ENCODE assay signal across 1 cellular context in genomic region chr20:3420211-3420707, GRCh38.
TF ChIP-seq lines count a peak whose summit lies in the region.

No MANE protein-coding gene starts in this region.

TF ChIP-seq in GM23338, 12 proteins besides CTCF, POLR2A, EP300 and RAD21 (continued from another document):
- TF ChIP-seq, protein P1, sequence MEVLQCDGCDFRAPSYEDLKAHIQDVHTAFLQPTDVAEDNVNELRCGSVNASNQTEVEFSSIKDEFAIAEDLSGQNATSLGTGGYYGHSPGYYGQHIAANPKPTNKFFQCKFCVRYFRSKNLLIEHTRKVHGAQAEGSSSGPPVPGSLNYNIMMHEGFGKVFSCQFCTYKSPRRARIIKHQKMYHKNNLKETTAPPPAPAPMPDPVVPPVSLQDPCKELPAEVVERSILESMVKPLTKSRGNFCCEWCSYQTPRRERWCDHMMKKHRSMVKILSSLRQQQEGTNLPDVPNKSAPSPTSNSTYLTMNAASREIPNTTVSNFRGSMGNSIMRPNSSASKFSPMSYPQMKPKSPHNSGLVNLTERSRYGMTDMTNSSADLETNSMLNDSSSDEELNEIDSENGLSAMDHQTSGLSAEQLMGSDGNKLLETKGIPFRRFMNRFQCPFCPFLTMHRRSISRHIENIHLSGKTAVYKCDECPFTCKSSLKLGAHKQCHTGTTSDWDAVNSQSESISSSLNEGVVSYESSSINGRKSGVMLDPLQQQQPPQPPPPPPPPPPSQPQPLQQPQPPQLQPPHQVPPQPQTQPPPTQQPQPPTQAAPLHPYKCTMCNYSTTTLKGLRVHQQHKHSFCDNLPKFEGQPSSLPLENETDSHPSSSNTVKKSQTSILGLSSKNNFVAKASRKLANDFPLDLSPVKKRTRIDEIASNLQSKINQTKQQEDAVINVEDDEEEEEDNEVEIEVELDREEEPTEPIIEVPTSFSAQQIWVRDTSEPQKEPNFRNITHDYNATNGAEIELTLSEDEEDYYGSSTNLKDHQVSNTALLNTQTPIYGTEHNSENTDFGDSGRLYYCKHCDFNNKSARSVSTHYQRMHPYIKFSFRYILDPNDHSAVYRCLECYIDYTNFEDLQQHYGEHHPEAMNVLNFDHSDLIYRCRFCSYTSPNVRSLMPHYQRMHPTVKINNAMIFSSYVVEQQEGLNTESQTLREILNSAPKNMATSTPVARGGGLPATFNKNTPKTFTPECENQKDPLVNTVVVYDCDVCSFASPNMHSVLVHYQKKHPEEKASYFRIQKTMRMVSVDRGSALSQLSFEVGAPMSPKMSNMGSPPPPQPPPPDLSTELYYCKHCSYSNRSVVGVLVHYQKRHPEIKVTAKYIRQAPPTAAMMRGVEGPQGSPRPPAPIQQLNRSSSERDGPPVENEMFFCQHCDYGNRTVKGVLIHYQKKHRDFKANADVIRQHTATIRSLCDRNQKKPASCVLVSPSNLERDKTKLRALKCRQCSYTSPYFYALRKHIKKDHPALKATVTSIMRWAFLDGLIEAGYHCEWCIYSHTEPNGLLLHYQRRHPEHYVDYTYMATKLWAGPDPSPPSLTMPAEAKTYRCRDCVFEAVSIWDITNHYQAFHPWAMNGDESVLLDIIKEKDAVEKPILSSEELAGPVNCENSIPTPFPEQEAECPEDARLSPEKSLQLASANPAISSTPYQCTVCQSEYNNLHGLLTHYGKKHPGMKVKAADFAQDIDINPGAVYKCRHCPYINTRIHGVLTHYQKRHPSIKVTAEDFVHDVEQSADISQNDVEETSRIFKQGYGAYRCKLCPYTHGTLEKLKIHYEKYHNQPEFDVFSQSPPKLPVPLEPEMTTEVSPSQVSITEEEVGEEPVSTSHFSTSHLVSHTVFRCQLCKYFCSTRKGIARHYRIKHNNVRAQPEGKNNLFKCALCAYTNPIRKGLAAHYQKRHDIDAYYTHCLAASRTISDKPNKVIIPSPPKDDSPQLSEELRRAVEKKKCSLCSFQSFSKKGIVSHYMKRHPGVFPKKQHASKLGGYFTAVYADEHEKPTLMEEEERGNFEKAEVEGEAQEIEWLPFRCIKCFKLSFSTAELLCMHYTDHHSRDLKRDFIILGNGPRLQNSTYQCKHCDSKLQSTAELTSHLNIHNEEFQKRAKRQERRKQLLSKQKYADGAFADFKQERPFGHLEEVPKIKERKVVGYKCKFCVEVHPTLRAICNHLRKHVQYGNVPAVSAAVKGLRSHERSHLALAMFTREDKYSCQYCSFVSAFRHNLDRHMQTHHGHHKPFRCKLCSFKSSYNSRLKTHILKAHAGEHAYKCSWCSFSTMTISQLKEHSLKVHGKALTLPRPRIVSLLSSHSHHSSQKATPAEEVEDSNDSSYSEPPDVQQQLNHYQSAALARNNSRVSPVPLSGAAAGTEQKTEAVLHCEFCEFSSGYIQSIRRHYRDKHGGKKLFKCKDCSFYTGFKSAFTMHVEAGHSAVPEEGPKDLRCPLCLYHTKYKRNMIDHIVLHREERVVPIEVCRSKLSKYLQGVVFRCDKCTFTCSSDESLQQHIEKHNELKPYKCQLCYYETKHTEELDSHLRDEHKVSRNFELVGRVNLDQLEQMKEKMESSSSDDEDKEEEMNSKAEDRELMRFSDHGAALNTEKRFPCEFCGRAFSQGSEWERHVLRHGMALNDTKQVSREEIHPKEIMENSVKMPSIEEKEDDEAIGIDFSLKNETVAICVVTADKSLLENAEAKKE (CRISPR knock-in tag; IDR thresholded peaks at IDR 0.05) = no peak
- TF ChIP-seq, protein P2, sequence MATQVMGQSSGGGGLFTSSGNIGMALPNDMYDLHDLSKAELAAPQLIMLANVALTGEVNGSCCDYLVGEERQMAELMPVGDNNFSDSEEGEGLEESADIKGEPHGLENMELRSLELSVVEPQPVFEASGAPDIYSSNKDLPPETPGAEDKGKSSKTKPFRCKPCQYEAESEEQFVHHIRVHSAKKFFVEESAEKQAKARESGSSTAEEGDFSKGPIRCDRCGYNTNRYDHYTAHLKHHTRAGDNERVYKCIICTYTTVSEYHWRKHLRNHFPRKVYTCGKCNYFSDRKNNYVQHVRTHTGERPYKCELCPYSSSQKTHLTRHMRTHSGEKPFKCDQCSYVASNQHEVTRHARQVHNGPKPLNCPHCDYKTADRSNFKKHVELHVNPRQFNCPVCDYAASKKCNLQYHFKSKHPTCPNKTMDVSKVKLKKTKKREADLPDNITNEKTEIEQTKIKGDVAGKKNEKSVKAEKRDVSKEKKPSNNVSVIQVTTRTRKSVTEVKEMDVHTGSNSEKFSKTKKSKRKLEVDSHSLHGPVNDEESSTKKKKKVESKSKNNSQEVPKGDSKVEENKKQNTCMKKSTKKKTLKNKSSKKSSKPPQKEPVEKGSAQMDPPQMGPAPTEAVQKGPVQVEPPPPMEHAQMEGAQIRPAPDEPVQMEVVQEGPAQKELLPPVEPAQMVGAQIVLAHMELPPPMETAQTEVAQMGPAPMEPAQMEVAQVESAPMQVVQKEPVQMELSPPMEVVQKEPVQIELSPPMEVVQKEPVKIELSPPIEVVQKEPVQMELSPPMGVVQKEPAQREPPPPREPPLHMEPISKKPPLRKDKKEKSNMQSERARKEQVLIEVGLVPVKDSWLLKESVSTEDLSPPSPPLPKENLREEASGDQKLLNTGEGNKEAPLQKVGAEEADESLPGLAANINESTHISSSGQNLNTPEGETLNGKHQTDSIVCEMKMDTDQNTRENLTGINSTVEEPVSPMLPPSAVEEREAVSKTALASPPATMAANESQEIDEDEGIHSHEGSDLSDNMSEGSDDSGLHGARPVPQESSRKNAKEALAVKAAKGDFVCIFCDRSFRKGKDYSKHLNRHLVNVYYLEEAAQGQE (IDR thresholded peaks at IDR 0.05; ENCODE audit: unreplicated experiment) = no peak
- TF ChIP-seq ZNF114 (CRISPR knock-in tag; IDR thresholded peaks at IDR 0.05) = no peak
- no peak for TF ChIP-seq STAT1 (IDR thresholded peaks at IDR 0.05; ENCODE audit: unreplicated experiment)
